In genomic region chr6:156789081-156789943, GRCh38 we compare ENCODE assay signal across 18 cellular contexts. TPM values are rescaled to one million over a fixed set of nuclear protein-coding genes. Genes with fewer than 3 reads are reported as not detected.
DNase-seq lines count a peak whose midpoint lies in the region; ATAC-seq, FAIRE-seq and TF ChIP-seq lines count a peak whose summit lies in the region.
"Had no signal": no experiment of that assay in that cellular context is flagged by ENCODE, and none has a peak within 500 bp of the region (broad histone marks: within the 10 kb centered on the region; RNA-seq: fewer than 3 reads in every experiment).

No MANE protein-coding gene starts in this region.

- H4K20me1 ChIP-seq in BLaER1: peaks cover 100% of the 10 kb centered on the region
- peaks cover 56% of the 10 kb centered on the region for H4K20me1 ChIP-seq in DOHH2 (ENCODE audit: control insufficient read depth, insufficient read depth, low read depth, low read length)
- 0 out of 2 replicates have a peak, but pooled peaks cover 3% of the 10 kb centered on the region for H4K20me1 ChIP-seq in OCI-LY1 (ENCODE audit: insufficient read depth, low read length)
- peaks cover 41% of the 10 kb centered on the region for H4K20me1 ChIP-seq in HepG2 (ENCODE audit: insufficient read depth, low read length)

- TF ChIP-seq EP300 in HepG2 (IDR thresholded peaks at IDR 0.05; ENCODE audit: low read depth in 2 of 2, low read length in 2 of 2): no peak
- no peak for TF ChIP-seq EP300 in HepG2 (CRISPR knock-in tag; IDR thresholded peaks at IDR 0.05; ENCODE audit: borderline replicate concordance)

- CTCF ChIA-PET in HepG2 (lab: Yijun Ruan, JAX; ENCODE audit: low intra/inter-chr PET ratio, low total read pairs): no interaction called here

- FAIRE-seq in HepG2 (lab: Jason Lieb, UNC): no peak
- FAIRE-seq: G401.6 had no signal

- H3K9me3 ChIP-seq in BLaER1 (no peaks in the 10 kb centered on the region), DOHH2 (ENCODE audit: control insufficient read depth, insufficient read depth, low read length) (no peaks in the 10 kb centered on the region), OCI-LY1 (ENCODE audit: low read length) (no peaks in the 10 kb centered on the region), HepG2 (ENCODE audit: low read length) (no peaks in the 10 kb centered on the region)
- H3K9me3 ChIP-seq: SJSA1 had no signal

- intact Hi-C loops in HepG2 (cut with micrococcal nuclease; ENCODE audit: unreplicated experiment): no loop called here

- ATAC-seq in HepG2: no peak
- ATAC-seq in HG03457 (IDR thresholded peaks at IDR 0.05; ENCODE audit: unreplicated experiment): no peak
- ATAC-seq in GM19328 (IDR thresholded peaks at IDR 0.05; ENCODE audit: unreplicated experiment): no peak
- ATAC-seq in HG03097 (IDR thresholded peaks at IDR 0.05; ENCODE audit: low FRiP score, unreplicated experiment): no peak
- ATAC-seq: activated CD8-positive, alpha-beta memory T cell treated with anti-CD3 and anti-CD28 coated beads, Interleukin-2, amount 10 ng/mL, durations not matched to agents 7 days and 5 days had no signal

- H3K36me3 ChIP-seq in BLaER1 (peaks cover 23% of the 10 kb centered on the region), DOHH2 (ENCODE audit: control insufficient read depth, low read length) (peaks cover 60% of the 10 kb centered on the region), OCI-LY1 (ENCODE audit: insufficient read depth, low read length) (peaks cover 20% of the 10 kb centered on the region), HepG2 (replicated peaks in 1 of 2; ENCODE audit: control insufficient read depth in 1 of 2, insufficient read depth in 2 of 2, low read length in 2 of 2) (peaks cover 3 to 18% of the 10 kb centered on the region in 2 experiments)

- H3K4me1 ChIP-seq in BLaER1 (peaks cover 84% of the 10 kb centered on the region), DOHH2 (ENCODE audit: control insufficient read depth, low read length) (peaks cover 100% of the 10 kb centered on the region), OCI-LY1 (ENCODE audit: insufficient read depth, low read length, severe bottlenecking) (peaks cover 100% of the 10 kb centered on the region), HepG2 (ENCODE audit: insufficient read depth, low read length) (peaks cover 39% of the 10 kb centered on the region)
- H3K4me1 ChIP-seq: SJSA1 had no signal

- H3K27ac ChIP-seq in BLaER1: no peak overlapping the region
- no peak overlapping the region for H3K27ac ChIP-seq in DOHH2 (ENCODE audit: low read depth, low read length)
- peak overlapping the region; percentile 66 for H3K27ac ChIP-seq in OCI-LY1 (ENCODE audit: low read depth, low read length, poor library complexity, severe bottlenecking)
- no peak overlapping the region for H3K27ac ChIP-seq in HepG2 (ENCODE audit: extremely low read length, insufficient read depth, low read length)
- H3K27ac ChIP-seq: SJSA1 had no signal

- H3K9ac ChIP-seq in BLaER1 (no peak overlapping the region), OCI-LY1 (ENCODE audit: low read length) (no peak overlapping the region), HepG2 (ENCODE audit: insufficient read depth, low read depth, low read length) (no peak overlapping the region)

- TF ChIP-seq RAD21 in HepG2 (CRISPR knock-in tag; IDR thresholded peaks at IDR 0.05): no peak

- no peaks in the 10 kb centered on the region for H3K9me2 ChIP-seq in DOHH2 (replicated peaks; ENCODE audit: control insufficient read depth, low read length)
- no peaks in the 10 kb centered on the region for H3K9me2 ChIP-seq in OCI-LY1 (ENCODE audit: low read depth, low read length)

- 0 out of 2 replicates have a peak, but pooled peaks cover 2% of the 10 kb centered on the region for H3F3A ChIP-seq in DOHH2 (ENCODE audit: control insufficient read depth, insufficient read depth)
- no peaks in the 10 kb centered on the region for H3F3A ChIP-seq in OCI-LY1 (ENCODE audit: insufficient read depth, low read length)

- no peaks in the 10 kb centered on the region for H3K27me3 ChIP-seq in BLaER1
- H3K27me3 ChIP-seq in DOHH2 (ENCODE audit: control insufficient read depth, low read length): no peaks in the 10 kb centered on the region
- H3K27me3 ChIP-seq in OCI-LY1 (ENCODE audit: insufficient read depth, low read length): no peaks in the 10 kb centered on the region
- H3K27me3 ChIP-seq in HepG2 (ENCODE audit: control insufficient read depth in 1 of 2, insufficient read depth in 2 of 2, low read length in 2 of 2): no peaks in the 10 kb centered on the region
- H3K27me3 ChIP-seq: SJSA1 had no signal

- H3K79me2 ChIP-seq in DOHH2 (ENCODE audit: control insufficient read depth, low read length): peaks cover 100% of the 10 kb centered on the region
- peaks cover 99% of the 10 kb centered on the region for H3K79me2 ChIP-seq in OCI-LY1 (ENCODE audit: insufficient read depth, low read length)
- peaks cover 100% of the 10 kb centered on the region for H3K79me2 ChIP-seq in HepG2 (ENCODE audit: insufficient read depth, low read length)

- POLR2A ChIA-PET in HepG2 (lab: Yijun Ruan, JAX): interaction anchor here (0.6 to 1.2 kb wide), 2 partner anchors 9 to 10 kb away, joined by 3 read pairs; no protein-coding TSS in a partner anchor

- in situ Hi-C loops in HepG2 (cut with HindIII; ENCODE audit: extremely low pct_ligation_motif_present, low pct_unique_long_range_greater_than_20kb): no loop called here

- WGBS in HepG2 (ENCODE audit: low lambda C conversion rate): 90% methylated on average over 7 of the region's 7 CpGs

- no peak for TF ChIP-seq POLR2A in HepG2 (IDR thresholded peaks at IDR 0.05; ENCODE audit: insufficient read depth in 1 of 2, low read depth in 2 of 2, low read length in 2 of 2)

- no peak overlapping the region for H3K4me3 ChIP-seq in BLaER1
- no peak overlapping the region for H3K4me3 ChIP-seq in DOHH2 (ENCODE audit: low read length)
- H3K4me3 ChIP-seq in OCI-LY1 (ENCODE audit: low read depth, low read length, poor library complexity, severe bottlenecking): no peak overlapping the region
- no peak overlapping the region for H3K4me3 ChIP-seq in HepG2 (replicated peaks in 1 of 3; ENCODE audit: insufficient read depth in 1 of 3, low read depth in 2 of 3, low read length in 3 of 3)
- H3K4me3 ChIP-seq: SJSA1 had no signal

- TF ChIP-seq CTCF in DOHH2 (IDR thresholded peaks at IDR 0.05; ENCODE audit: low read depth, low read length, poor library complexity, severe bottlenecking) (no peak), OCI-LY1 (IDR thresholded peaks at IDR 0.05; ENCODE audit: low read length) (no peak), HepG2 (CRISPR knock-in tag; IDR thresholded peaks at IDR 0.05) (no peak)

- H3K4me2 ChIP-seq in BLaER1: peak overlapping the region; percentile 58
- H3K4me2 ChIP-seq in DOHH2 (ENCODE audit: low read length): peak overlapping the region; percentile 57
- peak overlapping the region; percentile 56; the same call in 1 of the 2 replicates for H3K4me2 ChIP-seq in OCI-LY1 (ENCODE audit: low read length)
- H3K4me2 ChIP-seq in HepG2 (ENCODE audit: low read depth, low read length): no peak overlapping the region

- H2AFZ ChIP-seq in OCI-LY1 (ENCODE audit: low read length) (no peak overlapping the region), HepG2 (ENCODE audit: low read length) (no peak overlapping the region)

- BruUV-seq in HepG2 (replicated peaks; lab: Mats Ljungman, UMichigan): TSS peak; percentile 1

- DNase-seq in HepG2 (ENCODE audit: low spot score) (no peak), NCI-H1048 (lab: John Stamatoyannopoulos, UW) (no peak)
- DNase-seq: activated CD8-positive, alpha-beta memory T cell treated with anti-CD3 and anti-CD28 coated beads, Interleukin-2, amount 10 ng/mL, durations not matched to agents 7 days and 5 days; activated gamma-delta T cell; anterior cingulate cortex; effector CD8-positive, alpha-beta T cell; head of caudate nucleus; NCI-H510A treated with DMSO at 0.1 percent for 48 hours; OCI-M1; posterior cingulate gyrus had no signal

TF ChIP-seq in HepG2, 621 proteins besides CTCF, POLR2A, EP300 and RAD21 (continues in another document):
- TF ChIP-seq ZNF441 (CRISPR knock-in tag; IDR thresholded peaks at IDR 0.05; ENCODE audit: borderline replicate concordance) (no peak), YEATS2 (CRISPR knock-in tag; IDR thresholded peaks at IDR 0.05; ENCODE audit: borderline replicate concordance) (no peak), ZMYM3 (CRISPR knock-in tag; IDR thresholded peaks at IDR 0.05) (peak; percentile 79; the same call in 1 of the 2 replicates), ATAD3A (CRISPR knock-in tag; IDR thresholded peaks at IDR 0.05) (no peak)

RNA-seq across cellular contexts. Expression of gene ARID1B, which starts 12.1 kb away (rescaled TPM):
- total RNA-seq in HepG2 (2016; rRNA removed; fragmentation: Illumina TruSeq; extraction: Trizol): 32.6 and 38.0 TPM in 2 replicates
- total RNA-seq in HepG2 (2016; cell fraction: cytosol; rRNA removed; fragmentation: Illumina TruSeq; extraction: Trizol; ENCODE audit: low read depth): 41.7 TPM in 2 replicates
- 30.2 and 35.7 TPM in 2 replicates for total RNA-seq in HepG2 (2016; cell fraction: insoluble cytoplasmic fraction; rRNA removed; fragmentation: Illumina TruSeq; extraction: Trizol)
- 16.5 and 21.3 TPM in 2 replicates for total RNA-seq in HepG2 (2016; cell fraction: membrane; rRNA removed; fragmentation: Illumina TruSeq; extraction: Trizol)
- 130 and 139 TPM in 2 replicates for total RNA-seq in HepG2 (2016; cell fraction: nucleus; rRNA removed; fragmentation: Illumina TruSeq; extraction: Trizol)
- 20.1 and 22.5 TPM in 2 replicates for polyA plus RNA-seq in HepG2 (2011; rRNA removed)
- 13.6 and 13.8 TPM in 2 replicates for polyA plus RNA-seq in HepG2 (2011; cell fraction: cytosol; rRNA removed)
- 47.4 and 49.3 TPM in 2 replicates for polyA plus RNA-seq in HepG2 (2011; cell fraction: nucleus; rRNA removed)
- polyA plus RNA-seq in HepG2 (2012): 25.2 and 26.7 TPM in 2 replicates
- 1.8 and 2.0 TPM in 2 replicates for polyA plus RNA-seq in HepG2 (2016; cell fraction: cytosol; fragmentation: Illumina TruSeq; extraction: Trizol; ENCODE audit: low read depth)
- 27.9 and 32.0 TPM in 2 replicates for polyA plus RNA-seq in HepG2 (2016; cell fraction: insoluble cytoplasmic fraction; fragmentation: Illumina TruSeq; extraction: Trizol; ENCODE audit: low read depth)
- polyA plus RNA-seq in HepG2 (2016; cell fraction: membrane; fragmentation: Illumina TruSeq; extraction: Trizol; ENCODE audit: low read depth): 5.4 and 5.7 TPM in 2 replicates
- 44.9 and 47.2 TPM in 2 replicates for polyA plus RNA-seq in HepG2 (2016; cell fraction: nucleus; fragmentation: Illumina TruSeq; extraction: Trizol; ENCODE audit: insufficient read depth, low read depth)
- polyA minus RNA-seq in HepG2 (2011; rRNA and poly(A)+ RNA removed; ENCODE audit: low replicate concordance): 77.4 and 128 TPM in 2 replicates
- 40.2 and 55.4 TPM in 2 replicates for polyA minus RNA-seq in HepG2 (2011; cell fraction: cytosol; rRNA and poly(A)+ RNA removed)
- 329 and 355 TPM in 2 replicates for polyA minus RNA-seq in HepG2 (2011; cell fraction: nucleus; rRNA and poly(A)+ RNA removed)
